In genomic region chr10:117174439-117175214, GRCh38 we compare ENCODE assay signal across 8 cellular contexts. TPM values are rescaled to one million over a fixed set of nuclear protein-coding genes. Genes with fewer than 3 reads are reported as not detected.
DNase-seq lines count a peak whose midpoint lies in the region; ATAC-seq and TF ChIP-seq lines count a peak whose summit lies in the region.

No MANE protein-coding gene starts in this region.

- CTCF ChIA-PET in RWPE1 (lab: Yijun Ruan, JAX), result interaction anchor here (0.6 to 3.2 kb wide), 33 partner anchors 9 to 1897 kb away, joined by 3 to 65 read pairs (median 4); partner anchors contain the start of gene ENO4

- POLR2A ChIA-PET in RWPE1 (lab: Yijun Ruan, JAX; ENCODE audit: low non-redundant PET), result no interaction called here

- in situ Hi-C loops in KBM-7 (cut with MboI; ENCODE audit: low pct_unique_long_range_greater_than_20kb, low sequenced_read_pairs), result loop anchor here (25.0 kb wide), 1 partner anchor 362 kb away; no protein-coding TSS in a partner anchor

- ATAC-seq in GM21737 (IDR thresholded peaks at IDR 0.05; ENCODE audit: unreplicated experiment), result peak; percentile 70

- DNase-seq in EH (ENCODE audit: low read depth) (peak; percentile 75), KBM-7 (peak; percentile 96), RWPE1 (ENCODE audit: low spot score) (peak; percentile 93), germinal center (ENCODE audit: low spot score) (peak; percentile 77), occipital lobe (lab: John Stamatoyannopoulos, UW) (peak; percentile 77), superior temporal gyrus (ENCODE audit: extremely low spot score) (peak; percentile 95)
- DNase-seq in activated effector memory CD4-positive, alpha-beta T cell treated with anti-CD3 and anti-CD28 coated beads, Interleukin-2, amount 50 U/mL, for 16 hours, result peak; percentile 92

- H3K27ac ChIP-seq in RWPE1, result no peak overlapping the region

- TF ChIP-seq CTCF in RWPE1 (conservative IDR thresholded peaks at IDR 0.05; ENCODE audit: low read depth), result peak; percentile 90

RNA-seq across cellular contexts. Expression of gene KCNK18, which starts 22.7 kb away (rescaled TPM):
- total RNA-seq in occipital lobe, result not detected

RNA-seq across cellular contexts. Expression of gene VAX1, which starts 36.6 kb away (rescaled TPM):
- total RNA-seq in occipital lobe, result 1.2 TPM
